9 cellular contexts compared by ENCODE assay signal in genomic region chr14:69580009-69580577, GRCh38. TPM values are rescaled to one million over a fixed set of nuclear protein-coding genes. Genes with fewer than 3 reads are reported as not detected.
DNase-seq lines count a peak whose midpoint lies in the region; ATAC-seq, FAIRE-seq and TF ChIP-seq lines count a peak whose summit lies in the region.
"Had no signal": no experiment of that assay in that cellular context is flagged by ENCODE, and none has a peak within 500 bp of the region (broad histone marks: within the 10 kb centered on the region; RNA-seq: fewer than 3 reads in every experiment).

No MANE protein-coding gene starts in this region.

- H3K4me3 Mint-ChIP-seq in activated CD4-positive, alpha-beta T cell treated with anti-CD3 and anti-CD28 coated beads for 36 hours, result no peak overlapping the region
- H3K4me3 Mint-ChIP-seq: activated T-cell treated with anti-CD3 and anti-CD28 coated beads, Interleukin-2, amount 50 U/mL, for 4 hours had no signal

- DNase-seq in activated CD4-positive, alpha-beta T cell treated with anti-CD3 and anti-CD28 coated beads for 36 hours, result peak; percentile 54
- DNase-seq in activated CD4-positive, alpha-beta T cell treated with anti-CD3 and anti-CD28 coated beads, Interleukin-2, amount 50 U/mL, for 4 hours, result no peak
- DNase-seq in NCI-H1105 (lab: John Stamatoyannopoulos, UW) (peak; percentile 2), WERI-Rb-1 (peak; percentile 70), hepatic stellate cell (ENCODE audit: low spot score) (peak; percentile 39), urothelium cell line (ENCODE audit: low spot score) (peak; percentile 67)
- DNase-seq: activated T-cell treated with anti-CD3 and anti-CD28 coated beads, Interleukin-2, amount 50 U/mL, for 4 hours had no signal

- H3K9me3 Mint-ChIP-seq in activated CD4-positive, alpha-beta T cell treated with anti-CD3 and anti-CD28 coated beads for 36 hours (ENCODE audit: low read depth), result no peaks in the 10 kb centered on the region
- H3K9me3 Mint-ChIP-seq: activated T-cell treated with anti-CD3 and anti-CD28 coated beads, Interleukin-2, amount 50 U/mL, for 4 hours had no signal

- H3K9me3 ChIP-seq in WERI-Rb-1 (ENCODE audit: severe bottlenecking), result no peaks in the 10 kb centered on the region

- no peak overlapping the region for H3K27ac Mint-ChIP-seq in activated CD4-positive, alpha-beta T cell treated with anti-CD3 and anti-CD28 coated beads for 36 hours

- peak; percentile 64 for ATAC-seq in activated CD4-positive, alpha-beta T cell treated with anti-CD3 and anti-CD28 coated beads for 36 hours
- no peak for ATAC-seq in GM18868 (IDR thresholded peaks at IDR 0.05; ENCODE audit: unreplicated experiment)
- no peak for ATAC-seq in HG03342 (IDR thresholded peaks at IDR 0.05; ENCODE audit: unreplicated experiment)

- no peaks in the 10 kb centered on the region for H3K27me3 ChIP-seq in WERI-Rb-1 (ENCODE audit: insufficient read depth, low read depth, severe bottlenecking)

- no peak overlapping the region for H3K27ac ChIP-seq in WERI-Rb-1

- CTCF ChIA-PET in activated CD4-positive, alpha-beta T cell treated with anti-CD3 and anti-CD28 coated beads for 36 hours (lab: Charles Lee), result interaction anchor here (0.7 to 2.7 kb wide), 13 partner anchors 23 to 600 kb away, joined by 3 to 20 read pairs (median 3); no protein-coding TSS in a partner anchor

- no peaks in the 10 kb centered on the region for H3K36me3 Mint-ChIP-seq in activated CD4-positive, alpha-beta T cell treated with anti-CD3 and anti-CD28 coated beads for 36 hours (ENCODE audit: low read depth)

- peak; percentile 93 for TF ChIP-seq CTCF in WERI-Rb-1 (IDR thresholded peaks at IDR 0.05; ENCODE audit: low read depth, low read length)

- POLR2A ChIA-PET in activated CD4-positive, alpha-beta T cell treated with anti-CD3 and anti-CD28 coated beads for 36 hours (lab: Charles Lee), result no interaction called here

- H3K27me3 Mint-ChIP-seq in activated CD4-positive, alpha-beta T cell treated with anti-CD3 and anti-CD28 coated beads for 36 hours, result peaks cover 13% of the 10 kb centered on the region

- H3K4me1 Mint-ChIP-seq in activated CD4-positive, alpha-beta T cell treated with anti-CD3 and anti-CD28 coated beads for 36 hours, result no peaks in the 10 kb centered on the region

- no peaks in the 10 kb centered on the region for H3K36me3 ChIP-seq in WERI-Rb-1

- H3K4me3 ChIP-seq in WERI-Rb-1 (ENCODE audit: low read depth, low read length), result no peak overlapping the region

- peak; percentile 84 for FAIRE-seq in urothelium cell line (lab: Jason Lieb, UNC)

- intact Hi-C loops in activated CD4-positive, alpha-beta T cell treated with anti-CD3 and anti-CD28 coated beads for 36 hours (cut with DNase I, micrococcal nuclease), result no loop called here

RNA-seq across cellular contexts. Expression of gene CCDC177, which starts 5.4 kb away (rescaled TPM):
- total RNA-seq in activated CD4-positive, alpha-beta T cell treated with anti-CD3 and anti-CD28 coated beads for 36 hours, result not detected

RNA-seq across cellular contexts. Expression of gene SUSD6, which starts 31.3 kb away (rescaled TPM):
- total RNA-seq in activated CD4-positive, alpha-beta T cell treated with anti-CD3 and anti-CD28 coated beads for 36 hours, result 10 to 100 TPM; 57.9 to 59.3 TPM

Comparison
In these comparisons a context has a peak if more than half of its experiments do, and no peak if none do; other contexts are left out.
1. DNase-seq: peak in activated CD4-positive, alpha-beta T cell treated with anti-CD3 and anti-CD28 coated beads for 36 hours (single experiment), NCI-H1105 (single experiment), WERI-Rb-1 (single experiment), hepatic stellate cell (single experiment) and urothelium cell line (single experiment); none in activated CD4-positive, alpha-beta T cell treated with anti-CD3 and anti-CD28 coated beads, Interleukin-2, amount 50 U/mL, for 4 hours (0 of 2).